In genomic region chr7:101250324-101250723, GRCh38 we compare ENCODE assay signal across 13 cellular contexts. TPM values are rescaled to one million over a fixed set of nuclear protein-coding genes. Genes with fewer than 3 reads are reported as not detected.
DNase-seq lines count a peak whose midpoint lies in the region; ATAC-seq and TF ChIP-seq lines count a peak whose summit lies in the region.
"Had no signal": no experiment of that assay in that cellular context is flagged by ENCODE, and none has a peak within 500 bp of the region (broad histone marks: within the 10 kb centered on the region; RNA-seq: fewer than 3 reads in every experiment).

No MANE protein-coding gene starts in this region.

- DNase-seq in CD4-positive, alpha-beta T cell = no peak
- DNase-seq in activated B cell treated with CpG ODN at 0.5 μM for 24 hours (no peak), naive B cell (no peak), tibial artery (no peak), occipital lobe (lab: John Stamatoyannopoulos, UW) (no peak)
- no peak for DNase-seq in stimulated activated CD4-positive, alpha-beta T cell treated with anti-CD3 and anti-CD28 coated beads, Interleukin-2, amount 100 ng/mL, for 24 hours
- DNase-seq: foreskin melanocyte, NCI-H524, retina had no signal

- H3K4me1 Mint-ChIP-seq in CD4-positive, alpha-beta T cell (ENCODE audit: low read depth) = peaks cover 44% of the 10 kb centered on the region
- H3K4me1 Mint-ChIP-seq in activated B cell treated with CpG ODN at 0.5 μM for 24 hours = peaks cover 35% of the 10 kb centered on the region
- H3K4me1 Mint-ChIP-seq in naive B cell = peaks cover 26 to 48% (median 40%) of the 10 kb centered on the region in 3 donors

- no peaks in the 10 kb centered on the region for H3K9me3 ChIP-seq in CD4-positive, alpha-beta T cell (ENCODE audit: control insufficient read depth, low read length)
- no peaks in the 10 kb centered on the region for H3K9me3 ChIP-seq in tibial artery

- H3K36me3 Mint-ChIP-seq in CD4-positive, alpha-beta T cell (ENCODE audit: low read depth) = peaks cover 26% of the 10 kb centered on the region
- H3K36me3 Mint-ChIP-seq in activated B cell treated with CpG ODN at 0.5 μM for 24 hours (ENCODE audit: low read depth) = peaks cover 30% of the 10 kb centered on the region
- peaks cover 6% of the 10 kb centered on the region in 2 donors for H3K36me3 Mint-ChIP-seq in naive B cell

- no peaks in the 10 kb centered on the region for H3K27me3 Mint-ChIP-seq in CD4-positive, alpha-beta T cell
- H3K27me3 Mint-ChIP-seq in activated B cell treated with CpG ODN at 0.5 μM for 24 hours (no peaks in the 10 kb centered on the region), naive B cell (peaks cover 0 to 8% (median 6%) of the 10 kb centered on the region in 3 donors)

- peak overlapping the region; percentile 74 for H3K4me3 Mint-ChIP-seq in CD4-positive, alpha-beta T cell
- H3K4me3 Mint-ChIP-seq in activated B cell treated with CpG ODN at 0.5 μM for 24 hours = peak overlapping the region; percentile 100
- H3K4me3 Mint-ChIP-seq in naive B cell = peak overlapping the region; percentile 62 to 100 (median 98)

- H3K4me3 ChIP-seq in tibial artery = no peak overlapping the region

- peaks cover 0 to 13% (median 11%) of the 10 kb centered on the region in 3 donors for H3K36me3 ChIP-seq in tibial artery

- CTCF ChIA-PET in CD4-positive, alpha-beta T cell (lab: Charles Lee) = no interaction called here
- CTCF ChIA-PET in activated B cell treated with CpG ODN at 0.5 μM for 24 hours (lab: Charles Lee) = no interaction called here

- peaks cover 2 to 36% (median 27%) of the 10 kb centered on the region in 4 donors for H3K4me1 ChIP-seq in tibial artery

- ATAC-seq in CD4-positive, alpha-beta T cell (ENCODE audit: poor library complexity) = no peak
- ATAC-seq in GM18858 (IDR thresholded peaks at IDR 0.05; ENCODE audit: unreplicated experiment) (peak; percentile 38), activated B cell treated with CpG ODN at 0.5 μM for 24 hours (ENCODE audit: low read depth) (no peak), naive B cell (ENCODE audit: low read depth in 2 of 2) (no peak), HG02938 (IDR thresholded peaks at IDR 0.05; ENCODE audit: unreplicated experiment) (no peak)

- no peak for TF ChIP-seq CTCF in CD4-positive, alpha-beta T cell (IDR thresholded peaks at IDR 0.05)
- TF ChIP-seq CTCF in activated B cell treated with CpG ODN at 0.5 μM for 24 hours (IDR thresholded peaks at IDR 0.05) = no peak
- no peak for TF ChIP-seq CTCF in tibial artery (IDR thresholded peaks at IDR 0.05)

- intact Hi-C loops in CD4-positive, alpha-beta T cell (cut with DNase I, micrococcal nuclease) = loop anchor here in 1 of 2 experiments (5.0 to 10.0 kb wide), 2 partner anchors 83 to 816 kb away; partner anchors contain the start of genes PPP1R35 and VGF
- intact Hi-C loops in activated B cell treated with CpG ODN at 0.5 μM for 24 hours (cut with micrococcal nuclease) (loop anchor here (5.0 to 10.0 kb wide), 3 partner anchors 816 to 1748 kb away; partner anchors contain the start of genes COPS6, PPP1R35, ZKSCAN5 and ZNF3), tibial artery (cut with DNase I; ENCODE audit: low total_unique reads) (loop anchor here (5.0 kb wide), 1 partner anchor 163 kb away; the partner anchor contains the start of gene TRIM56)

- POLR2A ChIA-PET in CD4-positive, alpha-beta T cell (lab: Charles Lee) = interaction anchor here (5.9 kb wide), 1 partner anchor 33 kb away, joined by 30 read pairs; the partner anchor contains the start of genes PLOD3 and ZNHIT1
- POLR2A ChIA-PET in activated B cell treated with CpG ODN at 0.5 μM for 24 hours (lab: Charles Lee) = interaction anchor here (0.6 to 0.7 kb wide), 2 partner anchors 9 to 398 kb away, joined by 3 to 4 read pairs; no protein-coding TSS in a partner anchor

- H3K27ac ChIP-seq in CD4-positive, alpha-beta T cell (ENCODE audit: low read depth, low read length) = no peak overlapping the region
- no peak overlapping the region for H3K27ac ChIP-seq in tibial artery

- peak overlapping the region; percentile 55 for H3K27ac Mint-ChIP-seq in CD4-positive, alpha-beta T cell
- H3K27ac Mint-ChIP-seq in activated B cell treated with CpG ODN at 0.5 μM for 24 hours = peak overlapping the region; percentile 46
- peak overlapping the region in 1 of 6 donors; percentile 94 for H3K27ac Mint-ChIP-seq in naive B cell

- H3K27me3 ChIP-seq in CD4-positive, alpha-beta T cell (ENCODE audit: control insufficient read depth, insufficient read depth, low read length) = no peaks in the 10 kb centered on the region
- H3K27me3 ChIP-seq in tibial artery = no peaks in the 10 kb centered on the region

- H3K9me3 Mint-ChIP-seq in CD4-positive, alpha-beta T cell = no peaks in the 10 kb centered on the region
- H3K9me3 Mint-ChIP-seq in activated B cell treated with CpG ODN at 0.5 μM for 24 hours (no peaks in the 10 kb centered on the region), naive B cell (no peaks in the 10 kb centered on the region)

RNA-seq across cellular contexts. Expression of gene FIS1, which starts 5.4 kb away (rescaled TPM):
- 10 to 100 TPM; 81.2 to 82.3 TPM for total RNA-seq in CD4-positive, alpha-beta T cell
- total RNA-seq in activated B cell treated with CpG ODN at 0.5 μM for 24 hours (113 and 117 TPM in 2 replicates), occipital lobe (59.9 TPM)
- 100 to 1,000 TPM; 221 to 266 (median 244) TPM for polyA plus RNA-seq in naive B cell (ENCODE audit: low read depth in 6 of 6)

RNA-seq across cellular contexts. Expression of gene CLDN15, which starts 12.7 kb away (rescaled TPM):
- total RNA-seq in CD4-positive, alpha-beta T cell = 10 to 100 TPM; 12.6 to 15.2 TPM
- total RNA-seq in activated B cell treated with CpG ODN at 0.5 μM for 24 hours = 16.6 and 21.0 TPM in 2 replicates
- polyA plus RNA-seq in naive B cell (ENCODE audit: low read depth in 6 of 6) = 1 to 10 TPM in 1 of 6 donors, under 1 TPM in 4, not detected in 1; 0.28 to 2.0 (median 0.80) TPM
- total RNA-seq in occipital lobe = 6.4 TPM

RNA-seq across cellular contexts. Expression of gene ZNHIT1, which starts 32.4 kb away (rescaled TPM):
- total RNA-seq in CD4-positive, alpha-beta T cell = 10 to 100 TPM; 28.4 to 30.6 TPM
- 37.6 and 43.4 TPM in 2 replicates for total RNA-seq in activated B cell treated with CpG ODN at 0.5 μM for 24 hours
- 10 to 100 TPM; 43.9 to 67.5 (median 52.4) TPM for polyA plus RNA-seq in naive B cell (ENCODE audit: low read depth in 6 of 6)
- total RNA-seq in occipital lobe = 35.7 TPM

RNA-seq across cellular contexts. Expression of gene PLOD3, which starts 32.9 kb away (rescaled TPM):
- total RNA-seq in CD4-positive, alpha-beta T cell = 10 to 100 TPM; 13.8 to 15.9 TPM
- 29.8 and 40.0 TPM in 2 replicates for total RNA-seq in activated B cell treated with CpG ODN at 0.5 μM for 24 hours
- 10 to 100 TPM; 10.2 to 16.5 (median 10.5) TPM for polyA plus RNA-seq in naive B cell (ENCODE audit: low read depth in 6 of 6)
- 10.5 TPM for total RNA-seq in occipital lobe

RNA-seq across cellular contexts. Expression of gene MOGAT3, which starts 49.5 kb away (rescaled TPM):
- under 1 TPM in 1 of 2 experiments, not detected in 1; 0.11 TPM for total RNA-seq in CD4-positive, alpha-beta T cell
- not detected in 2 replicates for total RNA-seq in activated B cell treated with CpG ODN at 0.5 μM for 24 hours
- polyA plus RNA-seq in naive B cell (ENCODE audit: low read depth in 6 of 6) = not detected
- not detected for total RNA-seq in occipital lobe
- total RNA-seq: cerebellum, H4 had no signal
